In the genomic region with DNA sequence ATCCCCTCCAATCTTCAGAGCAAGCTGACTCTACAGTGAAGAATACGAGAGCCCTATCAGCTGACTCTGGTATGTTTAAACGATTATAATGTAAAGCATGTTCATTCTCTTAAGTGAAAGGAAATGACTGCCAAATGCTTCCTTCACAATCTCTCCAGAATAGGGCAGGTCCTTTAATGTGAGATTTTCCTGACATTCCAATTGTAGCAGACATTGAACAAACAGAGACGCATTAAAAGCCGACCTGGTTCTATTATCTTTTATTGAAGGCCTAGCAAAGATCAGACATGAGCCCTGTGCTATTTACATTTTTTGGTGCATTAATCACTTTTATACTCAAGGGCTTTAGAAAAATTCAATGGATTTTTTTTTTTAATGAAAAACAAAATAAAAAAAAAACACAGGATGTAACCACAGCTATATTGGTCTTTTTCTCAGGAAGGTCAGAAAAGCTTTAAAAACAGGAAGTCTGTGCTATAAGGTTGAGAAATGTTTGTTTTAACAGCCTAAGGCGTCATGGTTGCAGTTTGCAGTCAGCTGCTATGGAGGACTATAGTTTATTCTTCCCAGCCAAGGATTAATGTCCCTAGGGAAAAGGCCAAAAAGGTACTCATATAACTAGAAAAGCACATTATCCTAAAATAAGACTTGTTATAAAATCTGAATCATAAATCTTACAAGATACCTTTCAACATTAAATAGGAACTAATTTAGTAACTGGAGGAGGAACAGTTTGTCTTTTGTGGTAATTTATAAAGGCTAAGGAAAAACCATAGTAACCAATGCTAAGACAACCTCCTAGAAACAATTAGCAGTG, we compare ENCODE assay signal across 8 cellular contexts.
DNase-seq lines count a peak whose midpoint lies in the region; ATAC-seq, FAIRE-seq and TF ChIP-seq lines count a peak whose summit lies in the region.

No MANE protein-coding gene starts in this region.

- no peak for TF ChIP-seq POLR2A in heart left ventricle (IDR thresholded peaks at IDR 0.05)

- H3K27me3 Mint-ChIP-seq in activated CD4-positive, alpha-beta memory T cell treated with anti-CD3 and anti-CD28 coated beads for 36 hours: no peaks in the 10 kb centered on the region

- H3K36me3 Mint-ChIP-seq in activated CD4-positive, alpha-beta memory T cell treated with anti-CD3 and anti-CD28 coated beads for 36 hours: peaks cover 3% of the 10 kb centered on the region

- CTCF ChIA-PET in activated CD4-positive, alpha-beta memory T cell treated with anti-CD3 and anti-CD28 coated beads for 36 hours (lab: Charles Lee): interaction anchor here (1.0 to 2.4 kb wide), 3 partner anchors 9 to 136 kb away, joined by 3 to 6 read pairs (median 4); no protein-coding TSS in a partner anchor

- H3K36me3 ChIP-seq in heart left ventricle: no peaks in the 10 kb centered on the region

- H3K27ac ChIP-seq in 22Rv1: peak overlapping the region; percentile 44
- H3K27ac ChIP-seq in heart left ventricle: peak overlapping the region in 10 of 12 donors; percentile 10 to 76 (median 50)

- H3K4me3 ChIP-seq in heart left ventricle: peak overlapping the region in 6 of 12 donors; percentile 0 to 22 (median 12)
- no peak overlapping the region for H3K4me3 ChIP-seq in retinal pigment epithelial cell (ENCODE audit: low read length)

- intact Hi-C loops in activated CD4-positive, alpha-beta memory T cell treated with anti-CD3 and anti-CD28 coated beads for 36 hours (cut with micrococcal nuclease): no loop called here
- intact Hi-C loops in heart left ventricle (cut with DNase I): no loop called here

- no peaks in the 10 kb centered on the region for H3K27me3 ChIP-seq in heart left ventricle

- H3K9me3 Mint-ChIP-seq in activated CD4-positive, alpha-beta memory T cell treated with anti-CD3 and anti-CD28 coated beads for 36 hours: no peaks in the 10 kb centered on the region

- H3K4me1 ChIP-seq in heart left ventricle: peaks cover 0 to 33% (median 22%) of the 10 kb centered on the region in 12 donors

- WGBS in heart left ventricle, 4 donors: 11 to 14% (median 11%) methylated on average over 5 of the region's 5 CpGs

- H3K4me1 Mint-ChIP-seq in activated CD4-positive, alpha-beta memory T cell treated with anti-CD3 and anti-CD28 coated beads for 36 hours (ENCODE audit: low read depth): peaks cover 17% of the 10 kb centered on the region

- peak overlapping the region; percentile 40 for H3K27ac Mint-ChIP-seq in activated CD4-positive, alpha-beta memory T cell treated with anti-CD3 and anti-CD28 coated beads for 36 hours

- no peak for DNase-seq in GM19239 (ENCODE audit: insufficient read length, low spot score)
- peak; percentile 48 for DNase-seq in NCI-H2227 treated with DMSO at 0.1 percent for 48 hours (lab: John Stamatoyannopoulos, UW)
- DNase-seq in activated CD4-positive, alpha-beta memory T cell treated with anti-CD3 and anti-CD28 coated beads for 36 hours: no peak
- DNase-seq in heart left ventricle: no peak
- DNase-seq in retinal pigment epithelial cell (ENCODE audit: low read depth): peak; percentile 82

- ATAC-seq in heart left ventricle: peak in 3 of 4 donors; percentile 56 to 73 (median 63)
- ATAC-seq in HG02884 (IDR thresholded peaks at IDR 0.05; ENCODE audit: unreplicated experiment): no peak
- ATAC-seq in HG03280 (IDR thresholded peaks at IDR 0.05; ENCODE audit: unreplicated experiment): no peak

- FAIRE-seq in GM19239 (lab: Jason Lieb, UNC): peak; percentile 86

- no peaks in the 10 kb centered on the region for H3K9me3 ChIP-seq in heart left ventricle

- no peak for TF ChIP-seq CTCF in 22Rv1 (IDR thresholded peaks at IDR 0.05)
- no peak for TF ChIP-seq CTCF in heart left ventricle (IDR thresholded peaks at IDR 0.05)
- TF ChIP-seq CTCF in retinal pigment epithelial cell (conservative IDR thresholded peaks at IDR 0.05; ENCODE audit: low read depth, low read length): no peak

- H3K4me3 Mint-ChIP-seq in activated CD4-positive, alpha-beta memory T cell treated with anti-CD3 and anti-CD28 coated beads for 36 hours: peak overlapping the region; percentile 3

- POLR2A ChIA-PET in activated CD4-positive, alpha-beta memory T cell treated with anti-CD3 and anti-CD28 coated beads for 36 hours (lab: Charles Lee): no interaction called here

Comparison
In these comparisons a context has a peak if more than half of its experiments do, and no peak if none do; other contexts are left out.
1. DNase-seq: peak in NCI-H2227 treated with DMSO at 0.1 percent for 48 hours (single experiment) and retinal pigment epithelial cell (single experiment); none in GM19239 (single experiment), activated CD4-positive, alpha-beta memory T cell treated with anti-CD3 and anti-CD28 coated beads for 36 hours (single experiment) and heart left ventricle (0 of 5).
2. ATAC-seq: peak in heart left ventricle (3 of 4); none in HG02884 (single experiment) and HG03280 (single experiment).